ENCODE assay signal across 9 cellular contexts in the genomic region with DNA sequence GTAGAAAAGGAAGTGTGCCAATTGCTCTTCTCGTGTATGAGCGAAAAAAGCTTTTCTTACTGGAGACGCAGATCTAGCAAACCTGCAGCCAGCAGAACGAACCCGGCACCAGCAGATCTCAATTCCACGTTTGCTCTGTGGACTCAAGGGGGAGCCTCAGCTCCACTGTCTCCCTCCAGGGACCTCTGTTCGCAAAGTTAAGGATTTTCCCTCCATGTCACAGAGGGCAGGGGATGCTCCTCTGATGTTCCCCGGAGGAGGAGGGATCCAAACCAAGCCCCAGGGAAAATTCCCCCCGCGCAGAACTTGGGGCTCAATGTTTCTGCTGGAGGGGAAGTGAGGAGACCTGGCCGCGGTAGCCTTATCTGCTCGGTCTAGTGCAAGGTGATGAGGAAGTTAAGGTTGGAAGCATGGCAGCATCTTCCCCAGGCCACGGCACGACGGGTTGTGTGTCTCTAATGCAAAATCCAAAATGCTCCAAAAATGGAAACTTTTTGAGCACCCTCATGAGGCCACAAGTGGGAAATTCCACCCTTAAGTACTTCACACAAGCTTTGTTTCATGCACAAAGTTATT. TPM values are rescaled to one million over a fixed set of nuclear protein-coding genes. Genes with fewer than 3 reads are reported as not detected.
DNase-seq lines count a peak whose midpoint lies in the region; ATAC-seq, FAIRE-seq and TF ChIP-seq lines count a peak whose summit lies in the region.
"Had no signal": no experiment of that assay in that cellular context is flagged by ENCODE, and none has a peak within 500 bp of the region (broad histone marks: within the 10 kb centered on the region; RNA-seq: fewer than 3 reads in every experiment).

No MANE protein-coding gene starts in this region.

- H3K9ac ChIP-seq in SK-N-SH, result no peak overlapping the region

- H3K4me3 Mint-ChIP-seq in activated naive CD4-positive, alpha-beta T cell treated with anti-CD3 and anti-CD28 coated beads, Interleukin-2, amount 10 ng/mL, durations not matched to agents 7 days and 5 days, result no peak overlapping the region

- FAIRE-seq in small intestine (lab: Jason Lieb, UNC), result no peak

- CTCF ChIA-PET in SK-N-SH (lab: Yijun Ruan, JAX), result interaction anchor here (0.7 to 3.1 kb wide), 38 partner anchors 8 to 275 kb away, joined by 3 to 14 read pairs (median 4); partner anchors contain the start of genes BRAT1, GRIFIN and IQCE
- CTCF ChIA-PET in activated naive CD4-positive, alpha-beta T cell treated with anti-CD3 and anti-CD28 coated beads, Interleukin-2, amount 10 ng/mL, durations not matched to agents 7 days and 5 days (lab: Charles Lee), result interaction anchor here (0.8 to 1.6 kb wide), 7 partner anchors 8 to 137 kb away, joined by 3 to 7 read pairs (median 3); no protein-coding TSS in a partner anchor

- no peak for TF ChIP-seq EP300 in SK-N-SH (IDR thresholded peaks at IDR 0.05; ENCODE audit: borderline replicate concordance in 1 of 2, low read depth in 1 of 2, low read length in 1 of 2)

- ATAC-seq in heart right ventricle, result peak; percentile 79 to 89 (median 82)
- no peak for ATAC-seq in GM19395 (IDR thresholded peaks at IDR 0.05; ENCODE audit: unreplicated experiment)
- no peak for ATAC-seq in GM21737 (IDR thresholded peaks at IDR 0.05; ENCODE audit: unreplicated experiment)

- no peak overlapping the region for H3K4me2 ChIP-seq in SK-N-SH

- H3K9me3 Mint-ChIP-seq in activated naive CD4-positive, alpha-beta T cell treated with anti-CD3 and anti-CD28 coated beads, Interleukin-2, amount 10 ng/mL, durations not matched to agents 7 days and 5 days, result no peaks in the 10 kb centered on the region

- H3K27ac Mint-ChIP-seq in activated naive CD4-positive, alpha-beta T cell treated with anti-CD3 and anti-CD28 coated beads, Interleukin-2, amount 10 ng/mL, durations not matched to agents 7 days and 5 days, result no peak overlapping the region

- WGBS in SK-N-SH (ENCODE audit: low lambda C conversion rate), result 91% methylated on average over 16 of the region's 16 CpGs
- WGBS in heart right ventricle, 2 donors, result 37 to 43% methylated on average over 16 of the region's 16 CpGs
- WGBS in small intestine, 3 donors, result 39 to 57% (median 45%) methylated on average over 16 of the region's 16 CpGs

- H3K79me2 ChIP-seq in SK-N-SH (ENCODE audit: insufficient read depth), result peaks cover 24% of the 10 kb centered on the region; the same call in 1 of the 2 replicates

- POLR2A ChIA-PET in SK-N-SH (lab: Yijun Ruan, JAX), result no interaction called here

- in situ Hi-C loops in GM13976 (cut with MboI; ENCODE audit: low sequenced_read_pairs, unreplicated experiment), result no loop called here

- H3K36me3 ChIP-seq in SK-N-SH (replicated peaks in 1 of 2; ENCODE audit: control insufficient read depth in 1 of 2, insufficient read depth in 2 of 2, low read length in 1 of 2) (peaks cover 4 to 8% of the 10 kb centered on the region in 2 experiments), heart right ventricle (peaks cover 0 to 19% (median 5%) of the 10 kb centered on the region in 9 donors), small intestine (ENCODE audit: control insufficient read depth in 2 of 2, insufficient read depth in 2 of 2, low read length in 2 of 2) (no peaks in the 10 kb centered on the region)

- peak; percentile 82 for TF ChIP-seq RAD21 in SK-N-SH (IDR thresholded peaks at IDR 0.05; ENCODE audit: low read length)

- no peaks in the 10 kb centered on the region for H3K4me1 ChIP-seq in SK-N-SH (ENCODE audit: control insufficient read depth in 1 of 2, insufficient read depth in 2 of 2, low read depth in 1 of 2, low read length in 1 of 2)
- peaks cover 0 to 18% (median 11%) of the 10 kb centered on the region in 9 donors for H3K4me1 ChIP-seq in heart right ventricle
- peaks cover 0 to 2% of the 10 kb centered on the region in 2 donors for H3K4me1 ChIP-seq in small intestine (ENCODE audit: control insufficient read depth in 2 of 2, insufficient read depth in 1 of 2, low read depth in 1 of 2, low read length in 1 of 2)

- no peak overlapping the region for H2AFZ ChIP-seq in SK-N-SH (ENCODE audit: low read depth)

- H3K27me3 ChIP-seq in SK-N-SH (ENCODE audit: insufficient read depth) (no peaks in the 10 kb centered on the region), heart right ventricle (no peaks in the 10 kb centered on the region), small intestine (ENCODE audit: control insufficient read depth in 2 of 2, insufficient read depth in 2 of 2, low read length in 2 of 2) (no peaks in the 10 kb centered on the region)

- H3K9me2 ChIP-seq in SK-N-SH, result no peaks in the 10 kb centered on the region

- no peak overlapping the region for H3K4me3 ChIP-seq in SK-N-SH (ENCODE audit: low read depth in 2 of 2, low read length in 1 of 2)
- H3K4me3 ChIP-seq in heart right ventricle, result peak overlapping the region in 3 of 10 donors; percentile 18 to 21 (median 20)
- H3K4me3 ChIP-seq in small intestine (ENCODE audit: low read depth in 1 of 2, low read length in 2 of 2), result no peak overlapping the region
- H3K4me3 ChIP-seq: SK-N-MC had no signal

- DNase-seq in GM13976 (ENCODE audit: low spot score) (peak; percentile 57), SK-N-SH (peak; percentile 69), heart right ventricle (peak in 1 of 2 donors; percentile 34), small intestine (peak; percentile 27)
- DNase-seq in activated naive CD4-positive, alpha-beta T cell treated with anti-CD3 and anti-CD28 coated beads, Interleukin-2, amount 10 ng/mL, durations not matched to agents 7 days and 5 days, result no peak
- DNase-seq in stimulated activated CD4-positive, alpha-beta T cell treated with anti-CD3 and anti-CD28 coated beads, Interleukin-4, amount 100 ng/mL, for 1 hour, result no peak

- H3K4me1 Mint-ChIP-seq in activated naive CD4-positive, alpha-beta T cell treated with anti-CD3 and anti-CD28 coated beads, Interleukin-2, amount 10 ng/mL, durations not matched to agents 7 days and 5 days, result peaks cover 2% of the 10 kb centered on the region

- H3K36me3 Mint-ChIP-seq in activated naive CD4-positive, alpha-beta T cell treated with anti-CD3 and anti-CD28 coated beads, Interleukin-2, amount 10 ng/mL, durations not matched to agents 7 days and 5 days, result peaks cover 3% of the 10 kb centered on the region

- TF ChIP-seq CTCF in GM13976 (IDR thresholded peaks at IDR 0.05; ENCODE audit: borderline replicate concordance, control extremely low read depth, extremely low read depth, insufficient read depth, missing control alignments) (no peak), SK-N-SH (IDR thresholded peaks at IDR 0.05) (peak; percentile 46), heart right ventricle (IDR thresholded peaks at IDR 0.05) (peak; percentile 39 to 72 (median 64))

- H3K9me3 ChIP-seq in SK-N-SH (no peaks in the 10 kb centered on the region), heart right ventricle (no peaks in the 10 kb centered on the region), small intestine (ENCODE audit: control insufficient read depth, low read depth) (no peaks in the 10 kb centered on the region)

- H3F3A ChIP-seq in SK-N-SH (replicated peaks; ENCODE audit: insufficient read depth), result no peaks in the 10 kb centered on the region

- H3K27ac ChIP-seq in SK-N-SH (ENCODE audit: low read depth in 2 of 2, low read length in 1 of 2) (no peak overlapping the region), heart right ventricle (no peak overlapping the region), small intestine (ENCODE audit: low read depth in 1 of 2, low read length in 1 of 2) (no peak overlapping the region)
- H3K27ac ChIP-seq: SK-N-MC had no signal

- no peaks in the 10 kb centered on the region for H3K27me3 Mint-ChIP-seq in activated naive CD4-positive, alpha-beta T cell treated with anti-CD3 and anti-CD28 coated beads, Interleukin-2, amount 10 ng/mL, durations not matched to agents 7 days and 5 days

- intact Hi-C loops in heart right ventricle (cut with DNase I), result loop anchor here in 9 of 10 donors (1.0 to 10.0 kb wide), 6 partner anchors 93 to 115 kb away; partner anchors contain the start of gene GRIFIN (in 1 of the 9)

- H4K20me1 ChIP-seq in SK-N-SH (ENCODE audit: insufficient read depth), result no peaks in the 10 kb centered on the region

TF ChIP-seq in SK-N-SH, 30 proteins besides CTCF, POLR2A, EP300 and RAD21:
- TF ChIP-seq SMC3 (IDR thresholded peaks at IDR 0.05; ENCODE audit: low read depth, low read length) (peak; percentile 57), NFIC (IDR thresholded peaks at IDR 0.05; ENCODE audit: borderline replicate concordance) (no peak)

RNA-seq across cellular contexts. Expression of gene IQCE, which starts 9.0 kb away (rescaled TPM):
- polyA plus RNA-seq in SK-N-SH (2012; rRNA removed) (14.4 and 15.1 TPM in 2 replicates), heart right ventricle (1 to 10 TPM; 4.2 to 5.0 TPM), small intestine (10 to 100 TPM; 11.1 to 20.8 (median 19.9) TPM)
- 11.2 and 12.8 TPM in 2 replicates for polyA plus RNA-seq in SK-N-SH (2012; cell fraction: cytosol; rRNA removed)
- 37.7 and 46.3 TPM in 2 replicates for polyA plus RNA-seq in SK-N-SH (2012; cell fraction: nucleus; rRNA removed)
- total RNA-seq in heart right ventricle, result 10 to 100 TPM in 4 of 10 donors, 1 to 10 TPM in 6; 7.8 to 13.8 (median 9.4) TPM

RNA-seq across cellular contexts. Expression of gene BRAT1, which starts 12.4 kb away (rescaled TPM):
- 34.1 and 36.2 TPM in 2 replicates for polyA plus RNA-seq in SK-N-SH (2012; rRNA removed)
- polyA plus RNA-seq in SK-N-SH (2012; cell fraction: cytosol; rRNA removed), result 8.3 and 16.1 TPM in 2 replicates
- 154 and 256 TPM in 2 replicates for polyA plus RNA-seq in SK-N-SH (2012; cell fraction: nucleus; rRNA removed)
- 10 to 100 TPM; 10.6 to 18.2 (median 12.8) TPM for total RNA-seq in heart right ventricle
- 10 to 100 TPM; 16.8 to 22.8 TPM for polyA plus RNA-seq in heart right ventricle
- polyA plus RNA-seq in small intestine, result 10 to 100 TPM; 25.6 to 40.3 (median 30.8) TPM

RNA-seq across cellular contexts. Expression of gene LFNG, which starts 48.2 kb away (rescaled TPM):
- polyA plus RNA-seq in SK-N-SH (2012; rRNA removed), result 7.6 and 9.4 TPM in 2 replicates
- polyA plus RNA-seq in SK-N-SH (2012; cell fraction: cytosol; rRNA removed), result 3.5 and 5.9 TPM in 2 replicates
- polyA plus RNA-seq in SK-N-SH (2012; cell fraction: nucleus; rRNA removed), result 13.3 and 14.4 TPM in 2 replicates
- 10 to 100 TPM in 4 of 10 donors, 1 to 10 TPM in 6; 2.4 to 11.8 (median 9.0) TPM for total RNA-seq in heart right ventricle
- 10 to 100 TPM in 1 of 2 donors, 1 to 10 TPM in 1; 7.2 to 10.8 TPM for polyA plus RNA-seq in heart right ventricle
- polyA plus RNA-seq in small intestine, result 10 to 100 TPM; 10.5 to 39.3 (median 15.4) TPM

Comparison
In these comparisons a context has a peak if more than half of its experiments do, and no peak if none do; other contexts are left out.
1. DNase-seq: peak in GM13976 (single experiment), SK-N-SH (single experiment) and small intestine (single experiment); none in activated naive CD4-positive, alpha-beta T cell treated with anti-CD3 and anti-CD28 coated beads, Interleukin-2, amount 10 ng/mL, durations not matched to agents 7 days and 5 days (single experiment) and stimulated activated CD4-positive, alpha-beta T cell treated with anti-CD3 and anti-CD28 coated beads, Interleukin-4, amount 100 ng/mL, for 1 hour (single experiment).
2. ATAC-seq: peak in heart right ventricle (8 of 8); none in GM19395 (single experiment) and GM21737 (single experiment).